30 cellular contexts compared by ENCODE assay signal in genomic region chr20:59333928-59334327, GRCh38. TPM values are rescaled to one million over a fixed set of nuclear protein-coding genes. Genes with fewer than 3 reads are reported as not detected.
DNase-seq lines count a peak whose midpoint lies in the region; FAIRE-seq and TF ChIP-seq lines count a peak whose summit lies in the region.
"Had no signal": no experiment of that assay in that cellular context is flagged by ENCODE, and none has a peak within 500 bp of the region (broad histone marks: within the 10 kb centered on the region; RNA-seq: fewer than 3 reads in every experiment).

No MANE protein-coding gene starts in this region.

- no peak for FAIRE-seq in small intestine (lab: Jason Lieb, UNC)
- FAIRE-seq: A204.1, GM18507 had no signal

- H3K9ac ChIP-seq in colonic mucosa (ENCODE audit: low read depth in 2 of 2, low read length in 2 of 2), result peak overlapping the region in 1 of 2 donors; percentile 31
- H3K9ac ChIP-seq: BLaER1 treated with 17β-estradiol and CSF1 and Interleukin-3, amounts not matched to agents 10 nM and 100 nM had no signal

- no peaks in the 10 kb centered on the region for H3K9me3 Mint-ChIP-seq in progenitor cell of endocrine pancreas (ENCODE audit: low read depth)
- H3K9me3 Mint-ChIP-seq: CD4-positive, alpha-beta memory T cell had no signal

- no peaks in the 10 kb centered on the region for H3K36me3 ChIP-seq in colonic mucosa
- no peaks in the 10 kb centered on the region for H3K36me3 ChIP-seq in small intestine (ENCODE audit: control insufficient read depth in 2 of 2, insufficient read depth in 2 of 2, low read length in 2 of 2)
- H3K36me3 ChIP-seq in thyroid gland, result no peaks in the 10 kb centered on the region
- H3K36me3 ChIP-seq: BLaER1 treated with 17β-estradiol and CSF1 and Interleukin-3, amounts not matched to agents 10 nM and 100 nM had no signal

- WGBS in small intestine, 3 donors, result 16 to 59% (median 47%) methylated on average over 10 of the region's 10 CpGs
- WGBS in thyroid gland, 2 donors, result 85 to 86% methylated on average over 10 of the region's 10 CpGs

- H3K4me3 ChIP-seq in colonic mucosa (no peak overlapping the region), small intestine (ENCODE audit: low read depth in 1 of 2, low read length in 2 of 2) (no peak overlapping the region), thyroid gland (replicated peaks in 1 of 3) (no peak overlapping the region)
- H3K4me3 ChIP-seq: BLaER1 treated with 17β-estradiol and CSF1 and Interleukin-3, amounts not matched to agents 10 nM and 100 nM had no signal

- peaks cover 76% of the 10 kb centered on the region for H3K27me3 Mint-ChIP-seq in progenitor cell of endocrine pancreas

- H3K4me3 Mint-ChIP-seq in progenitor cell of endocrine pancreas (ENCODE audit: low read depth), result no peak overlapping the region
- H3K4me3 Mint-ChIP-seq: CD4-positive, alpha-beta memory T cell had no signal

- TF ChIP-seq POLR2A in thyroid gland (IDR thresholded peaks at IDR 0.05), result no peak

- TF ChIP-seq CTCF in colonic mucosa (IDR thresholded peaks at IDR 0.05) (no peak), thyroid gland (IDR thresholded peaks at IDR 0.05) (no peak), progenitor cell of endocrine pancreas (IDR thresholded peaks at IDR 0.05; ENCODE audit: unreplicated experiment) (no peak)

- H3K9me3 ChIP-seq in colonic mucosa, result no peaks in the 10 kb centered on the region
- H3K9me3 ChIP-seq in small intestine (ENCODE audit: control insufficient read depth, low read depth), result no peaks in the 10 kb centered on the region
- no peaks in the 10 kb centered on the region for H3K9me3 ChIP-seq in thyroid gland
- H3K9me3 ChIP-seq: BLaER1 treated with 17β-estradiol and CSF1 and Interleukin-3, amounts not matched to agents 10 nM and 100 nM had no signal

- H3K27me3 ChIP-seq in colonic mucosa (no peaks in the 10 kb centered on the region), small intestine (ENCODE audit: control insufficient read depth in 2 of 2, insufficient read depth in 2 of 2, low read length in 2 of 2) (no peaks in the 10 kb centered on the region), thyroid gland (no peaks in the 10 kb centered on the region)
- H3K27me3 ChIP-seq: BLaER1 treated with 17β-estradiol and CSF1 and Interleukin-3, amounts not matched to agents 10 nM and 100 nM had no signal

- no peaks in the 10 kb centered on the region for H3K36me3 Mint-ChIP-seq in progenitor cell of endocrine pancreas (ENCODE audit: insufficient read depth)
- H3K36me3 Mint-ChIP-seq: CD4-positive, alpha-beta memory T cell had no signal

- no peak overlapping the region for H3K27ac Mint-ChIP-seq in progenitor cell of endocrine pancreas
- H3K27ac Mint-ChIP-seq: CD4-positive, alpha-beta memory T cell had no signal

- DNase-seq in NCI-H82 (lab: John Stamatoyannopoulos, UW) (peak; percentile 63), NCI-H82 treated with DMSO at 0.1 percent for 48 hours (lab: John Stamatoyannopoulos, UW; ENCODE audit: unreplicated experiment) (no peak), NCI-H69 (lab: John Stamatoyannopoulos, UW) (peak; percentile 59), colonic mucosa (peak; percentile 76), small intestine (peak; percentile 85), thyroid gland (no peak), epidermal melanocyte (ENCODE audit: insufficient read length, low spot score) (no peak), progenitor cell of endocrine pancreas (ENCODE audit: low spot score, unreplicated experiment) (no peak)
- DNase-seq: AML-193; CD4-positive, alpha-beta memory T cell; COR-L47; DMS53; H7; KBM-7; MV-4-11; NCI-H1436; NCI-H187; NCI-H2081 treated with DMSO at 0.1 percent for 48 hours; NCI-H446 treated with DMSO at 0.1 percent for 48 hours; NCI-H526 had no signal

- H3K4me1 ChIP-seq in colonic mucosa (peaks cover 9% of the 10 kb centered on the region), small intestine (ENCODE audit: control insufficient read depth in 2 of 2, insufficient read depth in 1 of 2, low read depth in 1 of 2, low read length in 1 of 2) (peaks cover 0 to 5% of the 10 kb centered on the region in 2 donors), thyroid gland (peaks cover 25 to 36% of the 10 kb centered on the region in 2 donors)

- H3K27ac ChIP-seq in colonic mucosa, result peak overlapping the region; percentile 71
- peak overlapping the region in 1 of 2 donors; percentile 64 for H3K27ac ChIP-seq in small intestine (ENCODE audit: low read depth in 1 of 2, low read length in 1 of 2)
- H3K27ac ChIP-seq in thyroid gland, result no peak overlapping the region
- H3K27ac ChIP-seq: BLaER1 treated with 17β-estradiol and CSF1 and Interleukin-3, amounts not matched to agents 10 nM and 100 nM; RWPE1 had no signal

- intact Hi-C loops in colonic mucosa (cut with DNase I) (no loop called here), thyroid gland (cut with DNase I) (no loop called here)

- H3K4me1 Mint-ChIP-seq in progenitor cell of endocrine pancreas (ENCODE audit: low read depth), result peaks cover 23% of the 10 kb centered on the region
- H3K4me1 Mint-ChIP-seq: CD4-positive, alpha-beta memory T cell had no signal

RNA-seq across cellular contexts. Expression of gene EDN3, which starts 33.5 kb away (rescaled TPM):
- total RNA-seq in colonic mucosa (10 to 100 TPM; 11.7 to 28.8 TPM), thyroid gland (10 to 100 TPM; 10.5 to 89.5 (median 53.6) TPM), progenitor cell of endocrine pancreas (3.6 and 4.7 TPM in 2 replicates)
- 10 to 100 TPM; 10.8 to 58.4 (median 54.3) TPM for polyA plus RNA-seq in small intestine
- total RNA-seq: Daoy; G401; H7; HT1080; LHCN-M2; MCF 10A; T-helper 1 cell treated with Interleukin-12 subunit alpha and Interleukin-12 subunit beta and Interleukin-4 antibody, amounts not matched to agents 30 ng/mL and 1 ng/mL, for 36 hours had no signal

Comparison
In these comparisons a context has a peak if more than half of its experiments do, and no peak if none do; other contexts are left out.
1. DNase-seq: peak in NCI-H82 (single experiment), NCI-H69 (single experiment), colonic mucosa (single experiment) and small intestine (single experiment); none in NCI-H82 treated with DMSO at 0.1 percent for 48 hours (single experiment), thyroid gland (0 of 2), epidermal melanocyte (single experiment) and progenitor cell of endocrine pancreas (single experiment).